In the genomic region with DNA sequence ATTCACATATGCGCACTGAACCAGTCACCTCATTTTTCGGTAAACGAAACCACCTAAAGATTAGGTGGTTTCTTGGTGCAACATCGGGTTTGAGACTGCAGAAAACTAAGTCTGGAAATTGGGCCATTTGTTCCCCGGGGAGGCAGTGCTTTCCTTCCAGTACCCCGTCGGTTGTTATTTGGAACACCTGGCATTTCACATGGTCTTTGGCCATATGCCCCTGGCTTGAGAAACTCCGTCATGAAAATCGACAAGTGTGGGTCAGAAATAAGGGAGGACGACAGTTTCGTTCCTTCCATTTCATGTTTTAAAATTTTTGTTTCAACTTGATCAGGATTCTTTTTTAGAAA, we compare ENCODE assay signal across 8 cellular contexts. TPM values are rescaled to one million over a fixed set of nuclear protein-coding genes. Genes with fewer than 3 reads are reported as not detected.
DNase-seq lines count a peak whose midpoint lies in the region; ATAC-seq and TF ChIP-seq lines count a peak whose summit lies in the region.

No MANE protein-coding gene starts in this region.

- H3K36me3 ChIP-seq in cardiac muscle cell (no peaks in the 10 kb centered on the region), mucosa of rectum (ENCODE audit: control insufficient read depth in 2 of 2, insufficient read depth in 2 of 2, low read length in 2 of 2) (no peaks in the 10 kb centered on the region), upper lobe of right lung (no peaks in the 10 kb centered on the region)

- H3K4me3 ChIP-seq in cardiac muscle cell (peak overlapping the region; percentile 56), coronary artery (peak overlapping the region; percentile 80), mucosa of rectum (ENCODE audit: low read length in 2 of 2) (peak overlapping the region; percentile 68 to 71), upper lobe of right lung (peak overlapping the region; percentile 61)

- H3K27ac ChIP-seq in cardiac muscle cell = no peak overlapping the region
- peak overlapping the region; percentile 81 to 91 for H3K27ac ChIP-seq in coronary artery
- H3K27ac ChIP-seq in mucosa of rectum (ENCODE audit: low read depth in 2 of 2, low read length in 2 of 2) = peak overlapping the region in 1 of 2 donors; percentile 76
- no peak overlapping the region for H3K27ac ChIP-seq in upper lobe of right lung
- no peak overlapping the region for H3K27ac ChIP-seq in RWPE1

- ATAC-seq in Right ventricle myocardium inferior (no peak), upper lobe of right lung (no peak), GM21515 (IDR thresholded peaks at IDR 0.05; ENCODE audit: unreplicated experiment) (no peak)

- CTCF ChIA-PET in RWPE1 (lab: Yijun Ruan, JAX) = no interaction called here

- peak in 1 of 2 donors; percentile 10 for DNase-seq in cardiac muscle cell (ENCODE audit: low read depth in 1 of 2, low spot score in 1 of 2)
- no peak for DNase-seq in Right ventricle myocardium inferior (ENCODE audit: missing footprints)
- no peak for DNase-seq in coronary artery (ENCODE audit: low spot score)
- DNase-seq in upper lobe of right lung = no peak
- no peak for DNase-seq in SHP77 treated with DMSO at 0.1 percent for 48 hours (lab: John Stamatoyannopoulos, UW)
- DNase-seq in RWPE1 (ENCODE audit: low spot score) = no peak

- H3K4me1 ChIP-seq in cardiac muscle cell (ENCODE audit: low read depth) (peaks cover 9% of the 10 kb centered on the region), mucosa of rectum (ENCODE audit: control insufficient read depth in 2 of 2, insufficient read depth in 2 of 2, low read length in 2 of 2) (peaks cover 10 to 18% of the 10 kb centered on the region in 2 donors), upper lobe of right lung (peaks cover 12% of the 10 kb centered on the region)

- H3K27me3 ChIP-seq in cardiac muscle cell (peaks cover 26% of the 10 kb centered on the region), mucosa of rectum (ENCODE audit: control insufficient read depth in 2 of 2, insufficient read depth in 2 of 2, low read length in 2 of 2) (no peaks in the 10 kb centered on the region), upper lobe of right lung (peaks cover 37% of the 10 kb centered on the region)

- H3K9ac ChIP-seq in mucosa of rectum (ENCODE audit: low read depth in 1 of 2, low read length in 2 of 2) = peak overlapping the region in 1 of 2 donors; percentile 47

- POLR2A ChIA-PET in RWPE1 (lab: Yijun Ruan, JAX; ENCODE audit: low non-redundant PET) = no interaction called here

- TF ChIP-seq CTCF in cardiac muscle cell (IDR thresholded peaks at IDR 0.05; ENCODE audit: low read depth, low read length) (no peak), coronary artery (IDR thresholded peaks at IDR 0.05) (no peak), upper lobe of right lung (IDR thresholded peaks at IDR 0.05) (no peak), RWPE1 (conservative IDR thresholded peaks at IDR 0.05; ENCODE audit: low read depth) (no peak)

- intact Hi-C loops in Right ventricle myocardium inferior (cut with DNase I) (loop anchor here (2.0 to 5.0 kb wide), 2 partner anchors 24 to 72 kb away; a partner anchor contains a TSS), upper lobe of right lung (cut with DNase I) (no loop called here)

- H3K9me3 ChIP-seq in cardiac muscle cell (ENCODE audit: low read depth) = no peaks in the 10 kb centered on the region
- H3K9me3 ChIP-seq in mucosa of rectum (ENCODE audit: control insufficient read depth in 2 of 2, low read length in 2 of 2) = no peaks in the 10 kb centered on the region
- no peaks in the 10 kb centered on the region for H3K9me3 ChIP-seq in upper lobe of right lung

RNA-seq across cellular contexts. Expression of a gene that starts 0.5 kb away (rescaled TPM):
- total RNA-seq in cardiac muscle cell = 50.0 and 76.5 TPM in 2 replicates
- 25.6 and 39.7 TPM in 2 replicates for polyA plus RNA-seq in cardiac muscle cell
- total RNA-seq in Right ventricle myocardium inferior = 42.0 TPM
- total RNA-seq in upper lobe of right lung = 7.2 TPM

Comparison
In these comparisons a context has a peak if more than half of its experiments do, and no peak if none do; other contexts are left out.
1. H3K27ac ChIP-seq: peak in coronary artery (2 of 2); none in cardiac muscle cell (single experiment), upper lobe of right lung (single experiment) and RWPE1 (single experiment).
2. Peak in every context shown above with its lines, with median percentiles within 50 percentile points of each other: H3K4me3 ChIP-seq.